ENCODE assay signal across 13 cellular contexts in genomic region chr5:138763037-138763778, GRCh38.
"Had no signal": no experiment of that assay in that cellular context is flagged by ENCODE, and none has a peak within 500 bp of the region (broad histone marks: within the 10 kb centered on the region; RNA-seq: fewer than 3 reads in every experiment).

No MANE protein-coding gene starts in this region.

- H3K4me3 Mint-ChIP-seq: activated CD8-positive, alpha-beta memory T cell treated with anti-CD3 and anti-CD28 coated beads, Interleukin-2, amount 10 ng/mL, durations not matched to agents 7 days and 5 days; activated naive CD8-positive, alpha-beta T cell treated with anti-CD3 and anti-CD28 coated beads for 36 hours; activated T-cell treated with anti-CD3 and anti-CD28 coated beads, Interleukin-2, amount 50 U/mL, for 4 hours had no signal

- H2AFZ ChIP-seq: hepatocyte had no signal

- DNase-seq: activated CD4-positive, alpha-beta T cell treated with anti-CD3 and anti-CD28 coated beads, Interleukin-2, amount 50 U/mL, for 4 hours; activated CD8-positive, alpha-beta memory T cell treated with anti-CD3 and anti-CD28 coated beads, Interleukin-2, amount 10 ng/mL, durations not matched to agents 7 days and 5 days; activated gamma-delta T cell; activated naive CD8-positive, alpha-beta T cell treated with anti-CD3 and anti-CD28 coated beads for 36 hours; activated T-cell treated with anti-CD3 and anti-CD28 coated beads, Interleukin-2, amount 50 U/mL, for 4 hours; gastrocnemius medialis; mammary epithelial cell; ovary; retina; T-helper 2 cell had no signal

- H3K4me2 ChIP-seq: hepatocyte had no signal

- H3K27me3 ChIP-seq: gastrocnemius medialis, hepatocyte, ovary, vagina had no signal

- H3K4me3 ChIP-seq: gastrocnemius medialis, hepatocyte, ovary, skin epidermis, vagina had no signal

- H3K27ac Mint-ChIP-seq: activated CD8-positive, alpha-beta memory T cell treated with anti-CD3 and anti-CD28 coated beads, Interleukin-2, amount 10 ng/mL, durations not matched to agents 7 days and 5 days had no signal

- H3K9me3 ChIP-seq: gastrocnemius medialis, ovary, vagina had no signal

- H3K36me3 ChIP-seq: ovary had no signal

- H3K9me3 Mint-ChIP-seq: activated T-cell treated with anti-CD3 and anti-CD28 coated beads, Interleukin-2, amount 50 U/mL, for 4 hours had no signal

- ATAC-seq: activated CD8-positive, alpha-beta memory T cell treated with anti-CD3 and anti-CD28 coated beads, Interleukin-2, amount 10 ng/mL, durations not matched to agents 7 days and 5 days; activated T-cell treated with anti-CD3 and anti-CD28 coated beads, Interleukin-2, amount 50 U/mL, for 4 hours; gastrocnemius medialis had no signal

- H3K27ac ChIP-seq: gastrocnemius medialis, hepatocyte, ovary, skin epidermis, vagina had no signal

- H3K27me3 Mint-ChIP-seq: activated CD8-positive, alpha-beta memory T cell treated with anti-CD3 and anti-CD28 coated beads, Interleukin-2, amount 10 ng/mL, durations not matched to agents 7 days and 5 days had no signal
